ENCODE assay signal across 8 cellular contexts in genomic region chr1:39816431-39817090, GRCh38. TPM values are rescaled to one million over a fixed set of nuclear protein-coding genes. Genes with fewer than 3 reads are reported as not detected.
DNase-seq lines count a peak whose midpoint lies in the region; ATAC-seq and TF ChIP-seq lines count a peak whose summit lies in the region.

No MANE protein-coding gene starts in this region.

- H3K27ac Mint-ChIP-seq in activated CD4-positive, alpha-beta T cell treated with anti-CD3 and anti-CD28 coated beads for 36 hours, result peak overlapping the region; percentile 49
- no peak overlapping the region for H3K27ac Mint-ChIP-seq in T-cell

- intact Hi-C loops in activated CD4-positive, alpha-beta T cell treated with anti-CD3 and anti-CD28 coated beads for 36 hours (cut with DNase I, micrococcal nuclease), result loop anchor here (1.0 kb wide), 4 partner anchors 86 to 216 kb away; no protein-coding TSS in a partner anchor

- H3K4me1 Mint-ChIP-seq in activated CD4-positive, alpha-beta T cell treated with anti-CD3 and anti-CD28 coated beads for 36 hours, result peaks cover 13% of the 10 kb centered on the region
- H3K4me1 Mint-ChIP-seq in T-cell, result peaks cover 5 to 17% (median 10%) of the 10 kb centered on the region in 3 donors

- H3K4me3 ChIP-seq in right atrium auricular region, result no peak overlapping the region
- H3K4me3 ChIP-seq in retinal pigment epithelial cell (ENCODE audit: low read length), result no peak overlapping the region

- H3K4me3 Mint-ChIP-seq in activated CD4-positive, alpha-beta T cell treated with anti-CD3 and anti-CD28 coated beads for 36 hours, result peak overlapping the region; percentile 9
- H3K4me3 Mint-ChIP-seq in T-cell, result peak overlapping the region; percentile 67 to 83 (median 78)

- H3K27me3 ChIP-seq in right atrium auricular region, result no peaks in the 10 kb centered on the region

- POLR2A ChIA-PET in activated CD4-positive, alpha-beta T cell treated with anti-CD3 and anti-CD28 coated beads for 36 hours (lab: Charles Lee), result interaction anchor here (0.6 kb wide), 1 partner anchor 635 kb away, joined by 3 read pairs; no protein-coding TSS in a partner anchor
- POLR2A ChIA-PET in T-cell (lab: Charles Lee), result no interaction called here

- TF ChIP-seq CTCF in right atrium auricular region (IDR thresholded peaks at IDR 0.05), result peak; percentile 84 to 88
- TF ChIP-seq CTCF in retinal pigment epithelial cell (conservative IDR thresholded peaks at IDR 0.05; ENCODE audit: low read depth, low read length), result peak; percentile 80

- ATAC-seq in activated CD4-positive, alpha-beta T cell treated with anti-CD3 and anti-CD28 coated beads for 36 hours, result peak; percentile 76
- peak; percentile 38 for ATAC-seq in HG02610 (IDR thresholded peaks at IDR 0.05; ENCODE audit: unreplicated experiment)
- peak; percentile 71 to 74 (median 72) for ATAC-seq in T-cell (replicated peaks in 1 of 4)

- DNase-seq in activated CD4-positive, alpha-beta T cell treated with anti-CD3 and anti-CD28 coated beads for 36 hours, result peak; percentile 81
- DNase-seq in activated CD4-positive, alpha-beta T cell treated with anti-CD3 and anti-CD28 coated beads for 1 hour, result no peak
- DNase-seq in NCI-H1105 (lab: John Stamatoyannopoulos, UW) (peak; percentile 51), T-cell (peak in 32 of 34 experiments; percentile 11 to 69 (median 43)), anterior cingulate cortex (lab: John Stamatoyannopoulos, UW) (peak in 51 of 58 donors; percentile 2 to 79 (median 38)), right atrium auricular region (ENCODE audit: low spot score) (peak; percentile 64), retinal pigment epithelial cell (ENCODE audit: low read depth) (peak; percentile 77)

- H3K27ac ChIP-seq in right atrium auricular region, result no peak overlapping the region

- CTCF ChIA-PET in activated CD4-positive, alpha-beta T cell treated with anti-CD3 and anti-CD28 coated beads for 36 hours (lab: Charles Lee), result interaction anchor here (0.6 to 2.3 kb wide), 14 partner anchors 16 to 179 kb away, joined by 3 to 18 read pairs (median 3); partner anchors contain the start of gene MYCL
- CTCF ChIA-PET in T-cell (lab: Charles Lee), result interaction anchor here in 1 of 2 donors (1.6 to 2.2 kb wide), 2 partner anchors 29 to 86 kb away, joined by 10 to 11 read pairs; partner anchors contain the start of gene MYCL

- H3K27me3 Mint-ChIP-seq in activated CD4-positive, alpha-beta T cell treated with anti-CD3 and anti-CD28 coated beads for 36 hours, result peaks cover 4% of the 10 kb centered on the region
- H3K27me3 Mint-ChIP-seq in T-cell, result peaks cover 13 to 21% of the 10 kb centered on the region in 2 donors

- H3K9me3 Mint-ChIP-seq in activated CD4-positive, alpha-beta T cell treated with anti-CD3 and anti-CD28 coated beads for 36 hours (ENCODE audit: low read depth), result no peaks in the 10 kb centered on the region
- H3K9me3 Mint-ChIP-seq in T-cell, result no peaks in the 10 kb centered on the region

- H3K36me3 ChIP-seq in right atrium auricular region, result no peaks in the 10 kb centered on the region

- no peaks in the 10 kb centered on the region for H3K9me3 ChIP-seq in right atrium auricular region

- H3K4me1 ChIP-seq in right atrium auricular region, result no peaks in the 10 kb centered on the region

- H3K36me3 Mint-ChIP-seq in activated CD4-positive, alpha-beta T cell treated with anti-CD3 and anti-CD28 coated beads for 36 hours (ENCODE audit: low read depth), result no peaks in the 10 kb centered on the region
- no peaks in the 10 kb centered on the region for H3K36me3 Mint-ChIP-seq in T-cell

RNA-seq across cellular contexts. Expression of gene BMP8B, which starts 27.9 kb away (rescaled TPM):
- under 1 TPM; 0.21 to 0.28 TPM for total RNA-seq in activated CD4-positive, alpha-beta T cell treated with anti-CD3 and anti-CD28 coated beads for 36 hours
- total RNA-seq in T-cell (1 to 10 TPM in 1 of 5 donors, under 1 TPM in 4; 0.33 to 1.3 (median 0.76) TPM), right atrium auricular region (under 1 TPM; 0.22 to 0.63 TPM)

RNA-seq across cellular contexts. Expression of gene OXCT2, which starts 45.4 kb away (rescaled TPM):
- total RNA-seq in activated CD4-positive, alpha-beta T cell treated with anti-CD3 and anti-CD28 coated beads for 36 hours, result 1 to 10 TPM in 1 of 2 experiments, under 1 TPM in 1; 0.49 to 1.5 TPM
- total RNA-seq in T-cell (under 1 TPM; 0.16 to 0.44 (median 0.28) TPM), right atrium auricular region (1 to 10 TPM; 3.6 to 4.9 TPM)
